17 cellular contexts compared by ENCODE assay signal in the genomic region with DNA sequence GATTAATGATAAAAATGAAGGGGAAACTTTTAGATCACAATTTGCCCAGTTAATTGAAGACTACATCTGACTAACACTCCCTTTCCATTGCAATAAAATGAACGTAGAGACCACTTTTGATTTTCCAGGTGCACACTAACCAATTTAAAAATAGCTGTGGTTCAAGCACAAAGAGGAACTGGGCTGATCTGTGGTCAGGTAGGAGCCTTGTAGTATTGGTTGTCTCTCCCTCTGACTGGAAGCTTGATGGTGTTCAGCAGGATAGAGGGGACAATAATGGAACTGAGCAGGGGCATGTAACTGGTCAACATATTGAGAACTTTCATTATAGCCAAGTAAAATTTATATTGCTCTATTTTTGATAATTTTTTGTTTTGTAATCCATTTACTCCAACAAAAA.
DNase-seq lines count a peak whose midpoint lies in the region; ATAC-seq, FAIRE-seq and TF ChIP-seq lines count a peak whose summit lies in the region.
"Had no signal": no experiment of that assay in that cellular context is flagged by ENCODE, and none has a peak within 500 bp of the region (broad histone marks: within the 10 kb centered on the region; RNA-seq: fewer than 3 reads in every experiment).

No MANE protein-coding gene starts in this region.

- no peak overlapping the region for H3K27ac Mint-ChIP-seq in CD4-positive, alpha-beta T cell
- H3K27ac Mint-ChIP-seq in activated CD4-positive, alpha-beta T cell treated with anti-CD3 and anti-CD28 coated beads, Interleukin-2, amount 10 ng/mL, durations not matched to agents 7 days and 5 days, result no peak overlapping the region

- H3K36me3 Mint-ChIP-seq in CD4-positive, alpha-beta T cell (ENCODE audit: low read depth), result no peaks in the 10 kb centered on the region
- no peaks in the 10 kb centered on the region for H3K36me3 Mint-ChIP-seq in activated CD4-positive, alpha-beta T cell treated with anti-CD3 and anti-CD28 coated beads, Interleukin-2, amount 10 ng/mL, durations not matched to agents 7 days and 5 days (ENCODE audit: low read depth)

- FAIRE-seq in GM12891 (lab: Jason Lieb, UNC), result no peak
- FAIRE-seq in small intestine (lab: Jason Lieb, UNC), result no peak
- FAIRE-seq: endothelial cell of umbilical vein had no signal

- no peak for TF ChIP-seq CTCF in CD4-positive, alpha-beta T cell (IDR thresholded peaks at IDR 0.05)

- CTCF ChIA-PET in CD4-positive, alpha-beta T cell (lab: Charles Lee), result no interaction called here
- CTCF ChIA-PET in activated CD4-positive, alpha-beta T cell treated with anti-CD3 and anti-CD28 coated beads, Interleukin-2, amount 10 ng/mL, durations not matched to agents 7 days and 5 days (lab: Charles Lee), result no interaction called here

- DNase-seq in GM12891 (ENCODE audit: insufficient read length, low spot score) (no peak), NCI-H1694 treated with DMSO at 0.1 percent for 48 hours (lab: John Stamatoyannopoulos, UW) (no peak), small intestine (no peak)
- DNase-seq in CD4-positive, alpha-beta T cell, result no peak
- DNase-seq in activated CD4-positive, alpha-beta T cell treated with anti-CD3 and anti-CD28 coated beads, Interleukin-2, amount 10 ng/mL, durations not matched to agents 7 days and 5 days, result no peak
- DNase-seq: activated gamma-delta T cell; anterior cingulate cortex; gastrocnemius medialis; NCI-H2029 treated with DMSO at 0.1 percent for 48 hours; NCI-H69; stimulated activated CD4-positive, alpha-beta T cell treated with anti-CD3 and anti-CD28 coated beads, Interleukin-15, amount 100 ng/mL, for 24 hours had no signal

- H3K36me3 ChIP-seq in small intestine (ENCODE audit: control insufficient read depth in 2 of 2, insufficient read depth in 2 of 2, low read length in 2 of 2), result no peaks in the 10 kb centered on the region
- H3K36me3 ChIP-seq: gastrocnemius medialis, prostate gland had no signal

- ATAC-seq in GM19463 (IDR thresholded peaks at IDR 0.05; ENCODE audit: unreplicated experiment) (peak; percentile 70), HG02763 (IDR thresholded peaks at IDR 0.05; ENCODE audit: unreplicated experiment) (peak; percentile 73), HG03460 (IDR thresholded peaks at IDR 0.05; ENCODE audit: unreplicated experiment) (peak; percentile 75)
- no peak for ATAC-seq in CD4-positive, alpha-beta T cell (ENCODE audit: poor library complexity)
- ATAC-seq: gastrocnemius medialis, Panc1 had no signal

- no peaks in the 10 kb centered on the region for H3K27me3 ChIP-seq in small intestine (ENCODE audit: control insufficient read depth in 2 of 2, insufficient read depth in 2 of 2, low read length in 2 of 2)
- no peaks in the 10 kb centered on the region for H3K27me3 ChIP-seq in CD4-positive, alpha-beta T cell (ENCODE audit: control insufficient read depth, insufficient read depth, low read length)
- H3K27me3 ChIP-seq: gastrocnemius medialis had no signal

- H3K4me3 Mint-ChIP-seq in CD4-positive, alpha-beta T cell, result no peak overlapping the region
- H3K4me3 Mint-ChIP-seq in activated CD4-positive, alpha-beta T cell treated with anti-CD3 and anti-CD28 coated beads, Interleukin-2, amount 10 ng/mL, durations not matched to agents 7 days and 5 days, result no peak overlapping the region

- H3K27me3 Mint-ChIP-seq in CD4-positive, alpha-beta T cell, result peaks cover 4% of the 10 kb centered on the region
- no peaks in the 10 kb centered on the region for H3K27me3 Mint-ChIP-seq in activated CD4-positive, alpha-beta T cell treated with anti-CD3 and anti-CD28 coated beads, Interleukin-2, amount 10 ng/mL, durations not matched to agents 7 days and 5 days

- no peak overlapping the region for H3K27ac ChIP-seq in small intestine (ENCODE audit: low read depth in 1 of 2, low read length in 1 of 2)
- no peak overlapping the region for H3K27ac ChIP-seq in CD4-positive, alpha-beta T cell (ENCODE audit: low read depth, low read length)
- H3K27ac ChIP-seq: gastrocnemius medialis, prostate gland had no signal

- no peaks in the 10 kb centered on the region for H3K9me3 ChIP-seq in small intestine (ENCODE audit: control insufficient read depth, low read depth)
- H3K9me3 ChIP-seq in CD4-positive, alpha-beta T cell (ENCODE audit: control insufficient read depth, low read length), result no peaks in the 10 kb centered on the region
- H3K9me3 ChIP-seq: gastrocnemius medialis, prostate gland had no signal

- no peaks in the 10 kb centered on the region for H3K4me1 ChIP-seq in small intestine (ENCODE audit: control insufficient read depth in 2 of 2, insufficient read depth in 1 of 2, low read depth in 1 of 2, low read length in 1 of 2)
- H3K4me1 ChIP-seq: gastrocnemius medialis, prostate gland had no signal

- no peak for TF ChIP-seq POLR2A in GM12891 (IDR thresholded peaks at IDR 0.05; ENCODE audit: low read depth, low read length)

- H3K4me1 Mint-ChIP-seq in CD4-positive, alpha-beta T cell (ENCODE audit: low read depth), result no peaks in the 10 kb centered on the region
- H3K4me1 Mint-ChIP-seq in activated CD4-positive, alpha-beta T cell treated with anti-CD3 and anti-CD28 coated beads, Interleukin-2, amount 10 ng/mL, durations not matched to agents 7 days and 5 days, result no peaks in the 10 kb centered on the region

- POLR2A ChIA-PET in CD4-positive, alpha-beta T cell (lab: Charles Lee), result no interaction called here
- POLR2A ChIA-PET in activated CD4-positive, alpha-beta T cell treated with anti-CD3 and anti-CD28 coated beads, Interleukin-2, amount 10 ng/mL, durations not matched to agents 7 days and 5 days (lab: Charles Lee), result no interaction called here

- no peaks in the 10 kb centered on the region for H3K9me3 Mint-ChIP-seq in CD4-positive, alpha-beta T cell
- no peaks in the 10 kb centered on the region for H3K9me3 Mint-ChIP-seq in activated CD4-positive, alpha-beta T cell treated with anti-CD3 and anti-CD28 coated beads, Interleukin-2, amount 10 ng/mL, durations not matched to agents 7 days and 5 days

- WGBS in small intestine, 3 donors, result 48 to 79% (median 66%) methylated on average over 1 of the region's 1 CpG

- H3K4me3 ChIP-seq in small intestine (ENCODE audit: low read depth in 1 of 2, low read length in 2 of 2), result no peak overlapping the region
- H3K4me3 ChIP-seq: gastrocnemius medialis, prostate gland had no signal

- intact Hi-C loops in CD4-positive, alpha-beta T cell (cut with DNase I, micrococcal nuclease), result no loop called here

TF ChIP-seq in GM12891, 5 proteins besides CTCF, POLR2A, EP300 and RAD21:
- TF ChIP-seq PAX5 (IDR thresholded peaks at IDR 0.05; ENCODE audit: insufficient read depth, low read length, severe bottlenecking) (no peak), POLR2AphosphoS5 (IDR thresholded peaks at IDR 0.05; ENCODE audit: low read depth, low read length) (no peak), POU2F2 (IDR thresholded peaks at IDR 0.05; ENCODE audit: low read depth, low read length) (no peak), SPI1 (IDR thresholded peaks at IDR 0.05; ENCODE audit: low read depth, low read length) (peak; percentile 88), TAF1 (IDR thresholded peaks at IDR 0.05; ENCODE audit: low read depth, low read length) (no peak)
TF ChIP-seq in GM12891: peak in this region for 1.
